In the genomic region with DNA sequence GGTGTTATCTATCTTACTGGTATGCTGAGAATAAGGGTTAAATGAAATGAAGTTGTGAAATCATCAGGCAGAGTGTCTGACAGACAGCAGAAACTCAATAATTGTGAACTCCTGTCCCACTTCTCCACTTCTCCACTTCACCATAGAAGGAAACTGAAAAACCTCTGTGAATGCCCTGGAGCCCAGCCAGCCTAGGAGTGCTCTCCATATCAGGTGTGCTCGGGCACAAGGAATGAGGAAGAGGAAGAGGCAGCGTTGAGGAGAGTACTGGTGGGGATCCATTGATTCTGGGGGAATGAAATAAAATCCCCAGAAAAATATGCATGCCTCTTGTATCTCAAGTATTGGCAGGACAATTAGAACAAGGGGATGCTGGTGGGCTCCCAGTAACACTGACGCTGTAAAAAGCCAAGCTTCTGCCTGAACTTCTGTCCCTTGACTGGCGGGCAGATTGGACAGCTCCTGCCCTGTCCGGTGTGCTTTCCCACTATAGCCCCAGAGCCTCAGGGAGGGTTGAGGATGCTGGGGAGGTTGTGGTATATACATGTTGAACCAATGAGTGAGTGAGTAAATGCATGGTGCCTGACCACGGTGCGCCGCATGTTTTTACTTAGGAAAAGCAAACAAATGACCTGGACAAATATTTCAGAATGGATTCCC, we compare ENCODE assay signal across 18 cellular contexts. TPM values are rescaled to one million over a fixed set of nuclear protein-coding genes. Genes with fewer than 3 reads are reported as not detected.
DNase-seq lines count a peak whose midpoint lies in the region; ATAC-seq and TF ChIP-seq lines count a peak whose summit lies in the region.
"Had no signal": no experiment of that assay in that cellular context is flagged by ENCODE, and none has a peak within 500 bp of the region (broad histone marks: within the 10 kb centered on the region; RNA-seq: fewer than 3 reads in every experiment).

No MANE protein-coding gene starts in this region.

- no peak overlapping the region for H3K9ac ChIP-seq in PC-3 (ENCODE audit: low read length)

- no peak for TF ChIP-seq CTCF in right atrium auricular region (IDR thresholded peaks at IDR 0.05)
- TF ChIP-seq CTCF in left ventricle myocardium inferior (IDR thresholded peaks at IDR 0.05; ENCODE audit: borderline replicate concordance), result no peak
- TF ChIP-seq CTCF in PC-3 (conservative IDR thresholded peaks at IDR 0.05; ENCODE audit: low read depth, low read length), result no peak

- H3F3A ChIP-seq in PC-3 (ENCODE audit: low read length, unreplicated experiment), result no peaks in the 10 kb centered on the region

- no TSS peak for BruUV-seq in PC-3 (replicated peaks; lab: Mats Ljungman, UMichigan)

- H3K79me2 ChIP-seq in PC-3 (ENCODE audit: low read length), result no peaks in the 10 kb centered on the region

- H3K27ac ChIP-seq in right atrium auricular region, result peak overlapping the region; percentile 26 to 47
- H3K27ac ChIP-seq in left ventricle myocardium inferior (replicated peaks), result no peak overlapping the region
- no peak overlapping the region for H3K27ac ChIP-seq in PC-3 (ENCODE audit: low read length)
- H3K27ac ChIP-seq: heart left ventricle, ovary had no signal

- no peaks in the 10 kb centered on the region for H3K9me2 ChIP-seq in PC-3 (replicated peaks; ENCODE audit: low read length)

- H2AFZ ChIP-seq in PC-3 (ENCODE audit: low read length), result no peak overlapping the region

- H3K9me3 ChIP-seq in right atrium auricular region (no peaks in the 10 kb centered on the region), left ventricle myocardium inferior (replicated peaks) (no peaks in the 10 kb centered on the region), PC-3 (ENCODE audit: low read length) (no peaks in the 10 kb centered on the region)
- H3K9me3 ChIP-seq: heart left ventricle, MG63, ovary had no signal

- no peak overlapping the region for H3K4me2 ChIP-seq in PC-3 (ENCODE audit: low read length)

- H3K4me1 ChIP-seq in right atrium auricular region (peaks cover 0 to 32% of the 10 kb centered on the region in 2 donors), left ventricle myocardium inferior (peaks cover 22% of the 10 kb centered on the region), PC-3 (ENCODE audit: insufficient read depth, low read length) (peaks cover 11% of the 10 kb centered on the region)

- ATAC-seq in PC-3 (no peak), GM18868 (IDR thresholded peaks at IDR 0.05; ENCODE audit: unreplicated experiment) (no peak), GM21723 (IDR thresholded peaks at IDR 0.05; ENCODE audit: unreplicated experiment) (no peak)
- ATAC-seq: heart left ventricle; stimulated activated naive CD8-positive, alpha-beta T cell treated with anti-CD3 and anti-CD28 coated beads, Interleukin-15, Interleukin-2, amounts not matched to agents 100 U/mL and 50 U/mL, for 24 hours had no signal

- intact Hi-C loops in left ventricle myocardium inferior (cut with micrococcal nuclease) (no loop called here), PC-3 (cut with micrococcal nuclease) (no loop called here)

- H3K36me3 ChIP-seq in right atrium auricular region (no peaks in the 10 kb centered on the region), left ventricle myocardium inferior (no peaks in the 10 kb centered on the region), PC-3 (ENCODE audit: low read depth, low read length) (no peaks in the 10 kb centered on the region)
- H3K36me3 ChIP-seq: heart left ventricle, MG63, ovary had no signal

- DNase-seq in right atrium auricular region (ENCODE audit: low spot score) (no peak), left ventricle myocardium inferior (no peak), PC-3 (peak; percentile 16), mucosa of gallbladder (ENCODE audit: low spot score) (peak; percentile 86), NCI-H774 (lab: John Stamatoyannopoulos, UW) (no peak), NCI-H510A (lab: John Stamatoyannopoulos, UW) (no peak)
- DNase-seq: activated CD4-positive, alpha-beta T cell treated with anti-CD3 and anti-CD28 coated beads for 1 hour; activated naive CD8-positive, alpha-beta T cell treated with anti-CD3 and anti-CD28 coated beads for 36 hours; DND-41; heart left ventricle; MG63; NCI-H187; NCI-H526; ovary; stimulated activated naive CD8-positive, alpha-beta T cell treated with anti-CD3 and anti-CD28 coated beads, Interleukin-15, Interleukin-2, amounts not matched to agents 100 U/mL and 50 U/mL, for 24 hours had no signal

- H3K27me3 ChIP-seq in right atrium auricular region (no peaks in the 10 kb centered on the region), left ventricle myocardium inferior (ENCODE audit: low read depth) (no peaks in the 10 kb centered on the region), PC-3 (ENCODE audit: low read length) (no peaks in the 10 kb centered on the region)
- H3K27me3 ChIP-seq: heart left ventricle, MG63, ovary had no signal

- no peak overlapping the region for H3K4me3 ChIP-seq in right atrium auricular region
- H3K4me3 ChIP-seq in left ventricle myocardium inferior, result no peak overlapping the region
- H3K4me3 ChIP-seq in PC-3 (ENCODE audit: low read length), result no peak overlapping the region
- H3K4me3 ChIP-seq: heart left ventricle, MG63, ovary had no signal

- H4K20me1 ChIP-seq in PC-3 (ENCODE audit: low read length), result no peaks in the 10 kb centered on the region

- POLR2A ChIA-PET in PC-3 (lab: Charles Lee; ENCODE audit: unreplicated experiment), result no interaction called here

- CTCF ChIA-PET in PC-3 (lab: Charles Lee), result no interaction called here

RNA-seq across cellular contexts. Expression of gene NMNAT2, which starts 47.7 kb away (rescaled TPM):
- total RNA-seq in right atrium auricular region, result 10 to 100 TPM; 38.6 to 40.0 TPM
- 3.4 TPM for total RNA-seq in left ventricle myocardium inferior
- 6.0 and 6.6 TPM in 2 replicates for total RNA-seq in PC-3 (2014; rRNA removed)
- total RNA-seq in mucosa of gallbladder, result 16.9 TPM
- total RNA-seq: activated naive CD8-positive, alpha-beta T cell treated with anti-CD3 and anti-CD28 coated beads for 36 hours; activated T-helper 1 cell treated with anti-CD3 and anti-CD28 coated beads, Interleukin-12 subunit alpha, Interleukin-12 subunit beta, Interleukin-2, Interleukin-4 antibody, amounts not matched to agents 30 ng/mL and 10 ng/mL and 1 ng/mL, durations not matched to agents 14 hours and 24 hours and 36 hours had no signal

Comparison
In these comparisons a context has a peak if more than half of its experiments do, and no peak if none do; other contexts are left out.
1. H3K27ac ChIP-seq: peak in right atrium auricular region (2 of 2); none in left ventricle myocardium inferior (single experiment) and PC-3 (single experiment).
2. DNase-seq: peak in PC-3 (single experiment) and mucosa of gallbladder (single experiment); none in right atrium auricular region (single experiment), left ventricle myocardium inferior (single experiment), NCI-H774 (single experiment) and NCI-H510A (single experiment).